Comparison of ENCODE assay signal across 8 cellular contexts in the genomic region with DNA sequence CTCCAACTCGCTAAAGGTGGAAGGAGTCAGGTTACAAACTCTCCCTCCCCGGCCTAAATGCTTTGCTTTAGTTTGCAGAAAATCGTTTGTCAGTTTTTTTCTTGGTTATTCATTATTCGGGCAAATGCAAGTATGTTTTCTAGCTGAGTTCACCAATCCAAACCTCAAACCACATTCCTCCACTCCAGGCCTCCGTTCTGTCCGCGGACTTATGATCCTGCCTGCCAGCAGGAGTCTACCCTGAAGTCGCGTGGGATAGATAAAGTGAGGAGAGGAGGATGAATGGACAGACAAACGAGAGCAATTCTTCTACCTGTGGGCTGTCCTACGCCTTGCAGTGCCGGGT. TPM values are rescaled to one million over a fixed set of nuclear protein-coding genes. Genes with fewer than 3 reads are reported as not detected.
A peak's percentile ranks its signal among the peaks of the same experiment; 100 is the strongest.
DNase-seq lines count a peak whose midpoint lies in the region; ATAC-seq, FAIRE-seq and TF ChIP-seq lines count a peak whose summit lies in the region.

No MANE protein-coding gene starts in this region.

- CTCF ChIA-PET in PC-3 (lab: Charles Lee), result interaction anchor here (0.5 to 1.0 kb wide), 2 partner anchors 75 to 1130 kb away, joined by 3 read pairs; no protein-coding TSS in a partner anchor
- CTCF ChIA-PET in endothelial cell of umbilical vein (lab: Charles Lee), result interaction anchor here (0.8 to 6.8 kb wide), 7 partner anchors 10 to 1901 kb away, joined by 3 to 131 read pairs (median 4); no protein-coding TSS in a partner anchor

- DNase-seq in GM03348 (ENCODE audit: low spot score) (peak; percentile 48), PC-3 (peak; percentile 55), endothelial cell of umbilical vein (ENCODE audit: low read depth, low spot score) (no peak), anterior cingulate cortex (lab: John Stamatoyannopoulos, UW) (no peak), NCI-H1417 treated with DMSO at 0.1 percent for 48 hours (lab: John Stamatoyannopoulos, UW) (no peak), GM13977 (ENCODE audit: low spot score) (no peak), T-helper 9 cell (no peak)
- no peak for DNase-seq in natural killer cell treated with Interleukin-12 subunit alpha and Interleukin-12 subunit beta and Interleukin-15 and Interleukin-18, amount 100 ng/mL, for 72 hours (ENCODE audit: low spot score)

- TF ChIP-seq POLR2A in endothelial cell of umbilical vein (IDR thresholded peaks at IDR 0.05; ENCODE audit: low read depth, low read length), result no peak

- BruUV-seq in PC-3 (replicated peaks; lab: Mats Ljungman, UMichigan) (no TSS peak), endothelial cell of umbilical vein (replicated peaks; lab: Mats Ljungman, UMichigan) (TSS peak; percentile 28)

- POLR2A ChIA-PET in PC-3 (lab: Charles Lee; ENCODE audit: unreplicated experiment), result no interaction called here
- POLR2A ChIA-PET in endothelial cell of umbilical vein (lab: Charles Lee), result no interaction called here

- H3K4me3 ChIP-seq in PC-3 (ENCODE audit: low read length) (peak overlapping the region; percentile 78), endothelial cell of umbilical vein (replicated peaks in 1 of 3; ENCODE audit: insufficient read depth in 1 of 3, low read depth in 1 of 3, low read length in 3 of 3) (peak overlapping the region; percentile 38 to 77 (median 64))

- H3K4me2 ChIP-seq in PC-3 (ENCODE audit: low read length), result peak overlapping the region; percentile 98
- peak overlapping the region; percentile 91 for H3K4me2 ChIP-seq in endothelial cell of umbilical vein (ENCODE audit: insufficient read depth, low read length)

- H3K9me3 ChIP-seq in PC-3 (ENCODE audit: low read length), result no peaks in the 10 kb centered on the region
- no peaks in the 10 kb centered on the region for H3K9me3 ChIP-seq in endothelial cell of umbilical vein (replicated peaks; ENCODE audit: control insufficient read depth, insufficient read depth, low read length)

- H3K79me2 ChIP-seq in PC-3 (ENCODE audit: low read length) (peaks cover 20% of the 10 kb centered on the region), endothelial cell of umbilical vein (ENCODE audit: control insufficient read depth, insufficient read depth, low read length) (peaks cover 13% of the 10 kb centered on the region)

- dilution Hi-C loops in endothelial cell of umbilical vein (cut with MboI; ENCODE audit: extremely low pct_ligation_motif_present, low sequenced_read_pairs), result no loop called here

- intact Hi-C loops in PC-3 (cut with micrococcal nuclease) (loop anchor here (1.0 to 5.0 kb wide), 3 partner anchors 47 to 1693 kb away; no protein-coding TSS in a partner anchor), endothelial cell of umbilical vein (cut with micrococcal nuclease) (loop anchor here (1.0 to 10.0 kb wide), 5 partner anchors 75 to 1678 kb away; no protein-coding TSS in a partner anchor)

- H3K27me3 Mint-ChIP-seq in natural killer cell treated with Interleukin-12 subunit alpha and Interleukin-12 subunit beta and Interleukin-15 and Interleukin-18, amount 100 ng/mL, for 72 hours, result peaks cover 16 to 21% of the 10 kb centered on the region in 2 donors

- H3K36me3 Mint-ChIP-seq in natural killer cell treated with Interleukin-12 subunit alpha and Interleukin-12 subunit beta and Interleukin-15 and Interleukin-18, amount 100 ng/mL, for 72 hours, result peaks cover 38% of the 10 kb centered on the region

- H3K27me3 ChIP-seq in PC-3 (ENCODE audit: low read length) (no peaks in the 10 kb centered on the region), endothelial cell of umbilical vein (ENCODE audit: control insufficient read depth in 2 of 2, insufficient read depth in 2 of 2, low read length in 2 of 2) (peaks cover 5 to 16% of the 10 kb centered on the region in 2 experiments)

- peaks cover 17% of the 10 kb centered on the region for H3K4me1 ChIP-seq in PC-3 (ENCODE audit: insufficient read depth, low read length)
- H3K4me1 ChIP-seq in endothelial cell of umbilical vein (ENCODE audit: control insufficient read depth, extremely low read depth, insufficient read depth, low read length), result peaks cover 35% of the 10 kb centered on the region

- H3F3A ChIP-seq in PC-3 (ENCODE audit: low read length, unreplicated experiment), result no peaks in the 10 kb centered on the region

- no peaks in the 10 kb centered on the region for H3K9me2 ChIP-seq in PC-3 (replicated peaks; ENCODE audit: low read length)

- no peaks in the 10 kb centered on the region for H3K9me3 Mint-ChIP-seq in natural killer cell treated with Interleukin-12 subunit alpha and Interleukin-12 subunit beta and Interleukin-15 and Interleukin-18, amount 100 ng/mL, for 72 hours

- peak overlapping the region; percentile 87 to 94 for H3K27ac Mint-ChIP-seq in natural killer cell treated with Interleukin-12 subunit alpha and Interleukin-12 subunit beta and Interleukin-15 and Interleukin-18, amount 100 ng/mL, for 72 hours

- H3K27ac ChIP-seq in PC-3 (ENCODE audit: low read length) (peak overlapping the region; percentile 66), endothelial cell of umbilical vein (ENCODE audit: insufficient read depth, low read depth, low read length) (peak overlapping the region; percentile 80)

- H2AFZ ChIP-seq in PC-3 (ENCODE audit: low read length) (peak overlapping the region; percentile 86), endothelial cell of umbilical vein (ENCODE audit: low read depth, low read length) (peak overlapping the region; percentile 88)

- in situ Hi-C loops in GM13977 (cut with MboI; ENCODE audit: low pct_unique_long_range_greater_than_20kb, low sequenced_read_pairs, unreplicated experiment), result loop anchor here (25.0 kb wide), 1 partner anchor 1893 kb away; no protein-coding TSS in a partner anchor

- peak overlapping the region; percentile 65 for H3K9ac ChIP-seq in PC-3 (ENCODE audit: low read length)
- peak overlapping the region; percentile 86 for H3K9ac ChIP-seq in endothelial cell of umbilical vein (replicated peaks; ENCODE audit: extremely low read depth, insufficient read depth, low read length)

- H3K4me1 Mint-ChIP-seq in natural killer cell treated with Interleukin-12 subunit alpha and Interleukin-12 subunit beta and Interleukin-15 and Interleukin-18, amount 100 ng/mL, for 72 hours (ENCODE audit: low read depth in 2 of 2), result peaks cover 51 to 54% of the 10 kb centered on the region in 2 donors

- H4K20me1 ChIP-seq in PC-3 (ENCODE audit: low read length) (no peaks in the 10 kb centered on the region), endothelial cell of umbilical vein (replicated peaks; ENCODE audit: control insufficient read depth, extremely low read depth, insufficient read depth, low read length) (no peaks in the 10 kb centered on the region)

- H3K4me3 Mint-ChIP-seq in natural killer cell treated with Interleukin-12 subunit alpha and Interleukin-12 subunit beta and Interleukin-15 and Interleukin-18, amount 100 ng/mL, for 72 hours, result peak overlapping the region; percentile 83

- ATAC-seq in PC-3, result peak; percentile 22
- peak in 1 of 2 donors; percentile 1 for ATAC-seq in natural killer cell treated with Interleukin-12 subunit alpha and Interleukin-12 subunit beta and Interleukin-15 and Interleukin-18, amount 100 ng/mL, for 72 hours

- H3K36me3 ChIP-seq in PC-3 (ENCODE audit: low read depth, low read length), result peaks cover 20% of the 10 kb centered on the region
- H3K36me3 ChIP-seq in endothelial cell of umbilical vein (ENCODE audit: control insufficient read depth in 2 of 2, extremely low read depth in 1 of 2, insufficient read depth in 2 of 2, low read length in 2 of 2), result peaks cover 0 to 11% of the 10 kb centered on the region in 2 experiments

- peak; percentile 60 for FAIRE-seq in endothelial cell of umbilical vein (lab: Jason Lieb, UNC)

- H3K9me1 ChIP-seq in endothelial cell of umbilical vein (replicated peaks; ENCODE audit: control insufficient read depth, extremely low read depth, insufficient read depth, low read length), result no peaks in the 10 kb centered on the region

- no peak for TF ChIP-seq CTCF in PC-3 (conservative IDR thresholded peaks at IDR 0.05; ENCODE audit: low read depth, low read length)
- TF ChIP-seq CTCF in endothelial cell of umbilical vein (IDR thresholded peaks at IDR 0.05; ENCODE audit: extremely low read depth in 1 of 2, insufficient read depth in 1 of 2, low read depth in 1 of 2, low read length in 2 of 2), result peak in 1 of 2 donors; percentile 23
- TF ChIP-seq CTCF in GM13977 (IDR thresholded peaks at IDR 0.05; ENCODE audit: extremely low read depth, insufficient read depth, missing control alignments), result no peak

TF ChIP-seq in endothelial cell of umbilical vein, 7 proteins besides CTCF, POLR2A, EP300 and RAD21:
- TF ChIP-seq POLR2AphosphoS5 (IDR thresholded peaks at IDR 0.05; ENCODE audit: insufficient read depth, low read depth, low read length) (no peak), FOS (IDR thresholded peaks at IDR 0.05; ENCODE audit: borderline replicate concordance, insufficient read depth, low read length) (no peak), EZH2 (IDR thresholded peaks at IDR 0.05; ENCODE audit: borderline replicate concordance, low read depth, low read length, severe bottlenecking) (no peak), GATA2 (IDR thresholded peaks at IDR 0.05; ENCODE audit: insufficient read depth, insufficient read length, low read depth, low read length) (no peak), MYC (IDR thresholded peaks at IDR 0.05; ENCODE audit: low read depth, low read length) (no peak), JUN (IDR thresholded peaks at IDR 0.05; ENCODE audit: borderline replicate concordance, insufficient read depth, insufficient read length, low read depth) (no peak)
- TF ChIP-seq, protein P1, sequence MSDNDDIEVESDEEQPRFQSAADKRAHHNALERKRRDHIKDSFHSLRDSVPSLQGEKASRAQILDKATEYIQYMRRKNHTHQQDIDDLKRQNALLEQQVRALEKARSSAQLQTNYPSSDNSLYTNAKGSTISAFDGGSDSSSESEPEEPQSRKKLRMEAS (IDR thresholded peaks at IDR 0.05; ENCODE audit: insufficient read depth, insufficient read length), result no peak

RNA-seq across cellular contexts. Expression of a gene that starts 1.3 kb away (rescaled TPM):
- 12.9 and 25.1 TPM in 2 replicates for total RNA-seq in PC-3 (2014; rRNA removed)
- 12.8 and 16.3 TPM in 2 replicates for total RNA-seq in endothelial cell of umbilical vein
- polyA plus RNA-seq in endothelial cell of umbilical vein, result 13.7 and 15.4 TPM in 2 replicates
- 25.4 and 31.6 TPM in 2 replicates for polyA plus RNA-seq in endothelial cell of umbilical vein (2011; cell fraction: cytosol; rRNA removed)
- 143 and 144 TPM in 2 replicates for polyA plus RNA-seq in endothelial cell of umbilical vein (2011; cell fraction: nucleus; rRNA removed)
- polyA plus RNA-seq in endothelial cell of umbilical vein (2012), result 30.0 and 52.8 TPM in 2 replicates
- 32.4 and 54.6 TPM in 2 replicates for polyA minus RNA-seq in endothelial cell of umbilical vein
- 218 TPM for polyA minus RNA-seq in endothelial cell of umbilical vein (2011; cell fraction: cytosol; rRNA and poly(A)+ RNA removed)
- 106 and 148 TPM in 2 replicates for polyA minus RNA-seq in endothelial cell of umbilical vein (2011; cell fraction: nucleus; rRNA and poly(A)+ RNA removed)
- 10 to 100 TPM; 24.4 to 35.2 TPM for total RNA-seq in natural killer cell treated with Interleukin-12 subunit alpha and Interleukin-12 subunit beta and Interleukin-15 and Interleukin-18, amount 100 ng/mL, for 72 hours

Comparison
In these comparisons a context has a peak if more than half of its experiments do, and no peak if none do; other contexts are left out.
1. DNase-seq: peak in GM03348 (single experiment) and PC-3 (single experiment); none in endothelial cell of umbilical vein (single experiment), natural killer cell treated with Interleukin-12 subunit alpha and Interleukin-12 subunit beta and Interleukin-15 and Interleukin-18, amount 100 ng/mL, for 72 hours (single experiment), anterior cingulate cortex (0 of 58), NCI-H1417 treated with DMSO at 0.1 percent for 48 hours (single experiment), GM13977 (single experiment) and T-helper 9 cell (single experiment).